In the genomic region with DNA sequence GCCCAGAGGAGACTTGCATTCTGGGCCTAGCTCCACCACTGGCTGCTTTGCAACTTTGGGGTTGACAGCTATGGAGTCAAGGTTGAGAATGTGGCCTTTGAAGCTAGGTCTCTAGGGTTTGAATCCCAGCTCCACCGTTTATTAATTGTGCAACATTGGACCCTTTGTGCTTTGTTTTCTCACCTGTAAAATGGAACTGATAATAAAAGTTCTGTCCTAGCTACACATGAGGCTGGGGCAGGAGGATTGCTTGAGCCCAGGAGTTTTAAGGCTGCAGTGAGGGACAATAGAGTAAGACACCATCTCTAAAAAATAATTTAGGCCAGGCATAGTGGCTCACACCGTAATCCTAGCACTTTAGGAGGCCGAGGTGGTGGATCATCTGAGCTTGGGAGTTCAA, we compare ENCODE assay signal across 1 cellular context.
TF ChIP-seq lines count a peak whose summit lies in the region.

No MANE protein-coding gene starts in this region.

TF ChIP-seq in A549, 52 proteins besides CTCF, POLR2A, EP300 and RAD21:
- TF ChIP-seq HDAC2 (IDR thresholded peaks at IDR 0.05) (no peak), NR3C1 (IDR thresholded peaks at IDR 0.05) (no peak), MAFK (IDR thresholded peaks at IDR 0.05; ENCODE audit: partially characterized antibody) (no peak), EHMT2 (IDR thresholded peaks at IDR 0.05; ENCODE audit: low read depth) (no peak), ZNF302 (CRISPR knock-in tag; IDR thresholded peaks at IDR 0.05) (no peak), RARB (CRISPR knock-in tag; IDR thresholded peaks at IDR 0.05) (no peak), HOXA7 (CRISPR knock-in tag; IDR thresholded peaks at IDR 0.05) (no peak), MYC (IDR thresholded peaks at IDR 0.05; ENCODE audit: borderline replicate concordance, low read length) (no peak), CHD2 (IDR thresholded peaks at IDR 0.05; ENCODE audit: low read length, partially characterized antibody) (no peak), EHF (CRISPR knock-in tag; IDR thresholded peaks at IDR 0.05) (no peak), MAZ (IDR thresholded peaks at IDR 0.05; ENCODE audit: borderline replicate concordance, low read depth, low read length) (no peak)
- TF ChIP-seq, protein P1, sequence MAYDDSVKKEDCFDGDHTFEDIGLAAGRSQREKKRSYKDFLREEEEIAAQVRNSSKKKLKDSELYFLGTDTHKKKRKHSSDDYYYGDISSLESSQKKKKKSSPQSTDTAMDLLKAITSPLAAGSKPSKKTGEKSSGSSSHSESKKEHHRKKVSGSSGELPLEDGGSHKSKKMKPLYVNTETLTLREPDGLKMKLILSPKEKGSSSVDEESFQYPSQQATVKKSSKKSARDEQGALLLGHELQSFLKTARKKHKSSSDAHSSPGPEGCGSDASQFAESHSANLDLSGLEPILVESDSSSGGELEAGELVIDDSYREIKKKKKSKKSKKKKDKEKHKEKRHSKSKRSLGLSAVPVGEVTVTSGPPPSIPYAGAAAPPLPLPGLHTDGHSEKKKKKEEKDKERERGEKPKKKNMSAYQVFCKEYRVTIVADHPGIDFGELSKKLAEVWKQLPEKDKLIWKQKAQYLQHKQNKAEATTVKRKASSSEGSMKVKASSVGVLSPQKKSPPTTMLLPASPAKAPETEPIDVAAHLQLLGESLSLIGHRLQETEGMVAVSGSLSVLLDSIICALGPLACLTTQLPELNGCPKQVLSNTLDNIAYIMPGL (CRISPR knock-in tag; IDR thresholded peaks at IDR 0.05; ENCODE audit: borderline replicate concordance) = no peak
- TF ChIP-seq, protein P2, sequence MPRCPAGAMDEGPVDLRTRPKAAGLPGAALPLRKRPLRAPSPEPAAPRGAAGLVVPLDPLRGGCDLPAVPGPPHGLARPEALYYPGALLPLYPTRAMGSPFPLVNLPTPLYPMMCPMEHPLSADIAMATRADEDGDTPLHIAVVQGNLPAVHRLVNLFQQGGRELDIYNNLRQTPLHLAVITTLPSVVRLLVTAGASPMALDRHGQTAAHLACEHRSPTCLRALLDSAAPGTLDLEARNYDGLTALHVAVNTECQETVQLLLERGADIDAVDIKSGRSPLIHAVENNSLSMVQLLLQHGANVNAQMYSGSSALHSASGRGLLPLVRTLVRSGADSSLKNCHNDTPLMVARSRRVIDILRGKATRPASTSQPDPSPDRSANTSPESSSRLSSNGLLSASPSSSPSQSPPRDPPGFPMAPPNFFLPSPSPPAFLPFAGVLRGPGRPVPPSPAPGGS (IDR thresholded peaks at IDR 0.05) = no peak
